ENCODE assay signal across 21 cellular contexts in genomic region chr1:204289280-204289679, GRCh38.
DNase-seq lines count a peak whose midpoint lies in the region; ATAC-seq and TF ChIP-seq lines count a peak whose summit lies in the region.
"Had no signal": no experiment of that assay in that cellular context is flagged by ENCODE, and none has a peak within 500 bp of the region (broad histone marks: within the 10 kb centered on the region; RNA-seq: fewer than 3 reads in every experiment).

No MANE protein-coding gene starts in this region.

- no peaks in the 10 kb centered on the region; the same call in 1 of the 2 replicates for H4K20me1 ChIP-seq in GM23338 (replicated peaks; ENCODE audit: insufficient read depth)

- no peaks in the 10 kb centered on the region for H3K9me3 Mint-ChIP-seq in GM23338
- H3K9me3 Mint-ChIP-seq: activated B cell treated with CpG ODN at 0.5 μM for 24 hours; activated CD8-positive, alpha-beta T cell treated with anti-CD3 and anti-CD28 coated beads for 36 hours; HFFc6; natural killer cell treated with Interleukin-12 subunit alpha and Interleukin-12 subunit beta and Interleukin-15 and Interleukin-18, amount 100 ng/mL, for 72 hours; T-helper 1 cell treated with Interleukin-12 subunit alpha and Interleukin-12 subunit beta and Interleukin-4 antibody, amounts not matched to agents 30 μg/mL and 1 μg/mL, for 36 hours had no signal

- H4K8ac ChIP-seq in trophoblast cell (ENCODE audit: low read depth, low read length), result no peak overlapping the region

- H3K4me3 ChIP-seq in GM23338 (no peak overlapping the region), heart right ventricle (peak overlapping the region in 5 of 10 donors; percentile 39 to 56 (median 41)), trophoblast cell (ENCODE audit: low read depth, low read length) (no peak overlapping the region)

- no peak overlapping the region for H3K23ac ChIP-seq in trophoblast cell (ENCODE audit: low read length)

- 0 out of 2 replicates have a peak, but pooled peaks cover 3% of the 10 kb centered on the region for H3F3A ChIP-seq in GM23338 (replicated peaks; ENCODE audit: low read depth)

- no peak overlapping the region for H2BK5ac ChIP-seq in trophoblast cell (ENCODE audit: low read depth, low read length, poor library complexity)

- peaks cover 8% of the 10 kb centered on the region for H3K79me1 ChIP-seq in trophoblast cell (ENCODE audit: low read length)

- no peak overlapping the region for H3K18ac ChIP-seq in trophoblast cell (ENCODE audit: low read length)

- H3K36me3 ChIP-seq in GM23338 (ENCODE audit: insufficient read depth) (no peaks in the 10 kb centered on the region), heart right ventricle (no peaks in the 10 kb centered on the region), trophoblast cell (ENCODE audit: control insufficient read depth in 1 of 2, insufficient read depth in 2 of 2, low read length in 2 of 2) (no peaks in the 10 kb centered on the region)

- H3K9ac ChIP-seq in trophoblast cell (ENCODE audit: low read length), result no peak overlapping the region

- H3K14ac ChIP-seq in trophoblast cell (ENCODE audit: low read length), result no peak overlapping the region

- H4K91ac ChIP-seq in trophoblast cell (ENCODE audit: low read depth, low read length), result no peak overlapping the region

- H3K4me2 ChIP-seq in GM23338, result no peak overlapping the region
- H3K4me2 ChIP-seq in trophoblast cell (ENCODE audit: low read length), result no peak overlapping the region

- H2AFZ ChIP-seq in GM23338 (no peak overlapping the region), trophoblast cell (ENCODE audit: insufficient read depth, low read length, poor library complexity) (no peak overlapping the region)

- H2BK120ac ChIP-seq in trophoblast cell (ENCODE audit: insufficient read depth, low read length, poor library complexity), result no peak overlapping the region

- no peak overlapping the region for H3K27ac Mint-ChIP-seq in GM23338
- H3K27ac Mint-ChIP-seq: activated B cell treated with CpG ODN at 0.5 μM for 24 hours; activated CD8-positive, alpha-beta T cell treated with anti-CD3 and anti-CD28 coated beads for 36 hours; HFFc6; natural killer cell treated with Interleukin-12 subunit alpha and Interleukin-12 subunit beta and Interleukin-15 and Interleukin-18, amount 100 ng/mL, for 72 hours; T-helper 1 cell treated with Interleukin-12 subunit alpha and Interleukin-12 subunit beta and Interleukin-4 antibody, amounts not matched to agents 30 μg/mL and 1 μg/mL, for 36 hours had no signal

- no peaks in the 10 kb centered on the region for H3K79me2 ChIP-seq in GM23338 (replicated peaks; ENCODE audit: insufficient read depth)
- peaks cover 5% of the 10 kb centered on the region for H3K79me2 ChIP-seq in trophoblast cell (ENCODE audit: control insufficient read depth, insufficient read depth, low read length, poor library complexity)

- ATAC-seq in GM23338 (peak; percentile 41), SK-N-SH treated with all-trans-retinoic acid at 6 μM for 48 hours (no peak), heart right ventricle (peak in 5 of 8 donors; percentile 11 to 67 (median 38))
- ATAC-seq: activated CD8-positive, alpha-beta T cell treated with anti-CD3 and anti-CD28 coated beads for 36 hours; natural killer cell treated with Interleukin-12 subunit alpha and Interleukin-12 subunit beta and Interleukin-15 and Interleukin-18, amount 100 ng/mL, for 72 hours had no signal

- peaks cover 61% of the 10 kb centered on the region for H3K4me1 Mint-ChIP-seq in GM23338

- WGBS in heart right ventricle, 2 donors, result 15 to 31% methylated on average over 4 of the region's 4 CpGs
- no CpG with 5 or more reads among the region's 4 CpGs for WGBS in trophoblast cell (ENCODE audit: extremely low coverage, insufficient coverage, insufficient read length)

- no peaks in the 10 kb centered on the region for H3K36me3 Mint-ChIP-seq in GM23338 (ENCODE audit: low read depth)
- H3K36me3 Mint-ChIP-seq: natural killer cell treated with Interleukin-12 subunit alpha and Interleukin-12 subunit beta and Interleukin-15 and Interleukin-18, amount 100 ng/mL, for 72 hours had no signal

- intact Hi-C loops in heart right ventricle (cut with DNase I), result no loop called here

- H3K4ac ChIP-seq in trophoblast cell (ENCODE audit: low read depth, low read length), result peak overlapping the region; percentile 6

- no peak overlapping the region for H3K27ac ChIP-seq in GM23338 (ENCODE audit: low read depth)
- H3K27ac ChIP-seq in heart right ventricle, result peak overlapping the region in 9 of 10 donors; percentile 18 to 88 (median 81)
- H3K27ac ChIP-seq in trophoblast cell (ENCODE audit: low read depth, low read length), result no peak overlapping the region

- H3K9me2 ChIP-seq in GM23338 (ENCODE audit: insufficient read depth), result no peaks in the 10 kb centered on the region

- no peak for TF ChIP-seq CTCF in GM23338 (conservative IDR thresholded peaks at IDR 0.05; ENCODE audit: low read depth in 2 of 2)
- no peak for TF ChIP-seq CTCF in heart right ventricle (IDR thresholded peaks at IDR 0.05)

- H3K27me3 ChIP-seq in GM23338 (ENCODE audit: insufficient read depth) (no peaks in the 10 kb centered on the region), heart right ventricle (no peaks in the 10 kb centered on the region), trophoblast cell (ENCODE audit: insufficient read depth, low read length) (no peaks in the 10 kb centered on the region)

- H4K12ac ChIP-seq in trophoblast cell (ENCODE audit: low read depth, low read length), result no peak overlapping the region

- H3K9me3 ChIP-seq in heart right ventricle (no peaks in the 10 kb centered on the region), trophoblast cell (ENCODE audit: insufficient read depth, low read depth, low read length) (no peaks in the 10 kb centered on the region)

- H3K4me1 ChIP-seq in GM23338 (ENCODE audit: insufficient read depth), result peaks cover 28% of the 10 kb centered on the region
- H3K4me1 ChIP-seq in heart right ventricle, result peaks cover 6 to 72% (median 60%) of the 10 kb centered on the region in 9 donors
- peaks cover 23 to 24% of the 10 kb centered on the region in 2 experiments for H3K4me1 ChIP-seq in trophoblast cell (ENCODE audit: control insufficient read depth in 1 of 2, insufficient read depth in 2 of 2, low read length in 2 of 2)

- H2BK12ac ChIP-seq in trophoblast cell (ENCODE audit: low read length), result no peak overlapping the region

- H2AK5ac ChIP-seq in trophoblast cell (ENCODE audit: low read length), result no peak overlapping the region

- DNase-seq in GM23338 (ENCODE audit: low spot score) (no peak), heart right ventricle (no peak), trophoblast cell (no peak), SIG-M5 treated with dmso at 0.1 percent for 504 hours (lab: John Stamatoyannopoulos, UW; ENCODE audit: unreplicated experiment) (no peak), GDM1 (lab: John Stamatoyannopoulos, UW) (no peak), amniotic stem cell (lab: John Stamatoyannopoulos, UW) (no peak)
- DNase-seq in stimulated activated CD4-positive, alpha-beta T cell treated with anti-CD3 and anti-CD28 coated beads, Interleukin-4, amount 100 ng/mL, for 24 hours, result no peak
- DNase-seq: activated B cell treated with CpG ODN at 0.5 μM for 24 hours; activated CD8-positive, alpha-beta T cell treated with anti-CD3 and anti-CD28 coated beads for 36 hours; activated naive CD4-positive, alpha-beta T cell; AML-193; amygdala; EL; HFFc6; NCI-H1436; NCI-H69; posterior cingulate gyrus; SHP77 had no signal

- H3K27me3 Mint-ChIP-seq in GM23338 (ENCODE audit: insufficient read depth, low read depth, poor library complexity), result peaks cover 15% of the 10 kb centered on the region

- H3K4me3 Mint-ChIP-seq in GM23338, result no peak overlapping the region
- H3K4me3 Mint-ChIP-seq: activated B cell treated with CpG ODN at 0.5 μM for 24 hours; activated CD8-positive, alpha-beta T cell treated with anti-CD3 and anti-CD28 coated beads for 36 hours; HFFc6; natural killer cell treated with Interleukin-12 subunit alpha and Interleukin-12 subunit beta and Interleukin-15 and Interleukin-18, amount 100 ng/mL, for 72 hours; T-helper 1 cell treated with Interleukin-12 subunit alpha and Interleukin-12 subunit beta and Interleukin-4 antibody, amounts not matched to agents 30 μg/mL and 1 μg/mL, for 36 hours had no signal

TF ChIP-seq in GM23338, 12 proteins besides CTCF, POLR2A, EP300 and RAD21 (continues in another document):
- TF ChIP-seq ZNF331 (CRISPR knock-in tag; IDR thresholded peaks at IDR 0.05; ENCODE audit: low read depth) (no peak), POLR2AphosphoS5 (IDR thresholded peaks at IDR 0.05; ENCODE audit: low read depth) (no peak), STAT1 (IDR thresholded peaks at IDR 0.05; ENCODE audit: unreplicated experiment) (no peak), CREB1 (CRISPR knock-in tag; IDR thresholded peaks at IDR 0.05; ENCODE audit: low read depth) (no peak), ETS1 (IDR thresholded peaks at IDR 0.05) (no peak)

TF ChIP-seq in SK-N-SH treated with all-trans-retinoic acid at 6 μM for 48 hours, 23 proteins besides CTCF, POLR2A, EP300 and RAD21 (continues in another document):
- peak; percentile 58; the same call in 1 of the 2 replicates for TF ChIP-seq TCF4 (CRISPR knock-in tag; IDR thresholded peaks at IDR 0.05; ENCODE audit: borderline replicate concordance)
- TF ChIP-seq ISL1 (CRISPR knock-in tag; IDR thresholded peaks at IDR 0.05), result no peak
- no peak for TF ChIP-seq ESRRG (CRISPR knock-in tag; IDR thresholded peaks at IDR 0.05)
- TF ChIP-seq ARNTL (CRISPR knock-in tag; IDR thresholded peaks at IDR 0.05; ENCODE audit: borderline replicate concordance, low read depth), result no peak
- TF ChIP-seq ZFP3 (CRISPR knock-in tag; IDR thresholded peaks at IDR 0.05), result no peak
- TF ChIP-seq ZNF565 (CRISPR knock-in tag; conservative IDR thresholded peaks at IDR 0.05; ENCODE audit: low read depth), result no peak
- TF ChIP-seq PATZ1 (CRISPR knock-in tag; IDR thresholded peaks at IDR 0.05; ENCODE audit: borderline replicate concordance), result no peak
- no peak for TF ChIP-seq ZFP30 (CRISPR knock-in tag; IDR thresholded peaks at IDR 0.05)
- TF ChIP-seq BACH2 (CRISPR knock-in tag; IDR thresholded peaks at IDR 0.05; ENCODE audit: borderline replicate concordance), result no peak

Comparison
In these comparisons a context has a peak if more than half of its experiments do, and no peak if none do; other contexts are left out.
1. H3K27ac ChIP-seq: peak in heart right ventricle (9 of 10); none in GM23338 (single experiment) and trophoblast cell (single experiment).